In genomic region chr19:36214388-36215275, GRCh38 we compare ENCODE assay signal across 8 cellular contexts. TPM values are rescaled to one million over a fixed set of nuclear protein-coding genes. Genes with fewer than 3 reads are reported as not detected.
DNase-seq lines count a peak whose midpoint lies in the region; ATAC-seq, FAIRE-seq and TF ChIP-seq lines count a peak whose summit lies in the region.

ZNF146 (plus strand) TSS chr19:36215106; CDS start chr19:36236441, 21,335 bp downstream.
ZNF565 (minus strand) TSS chr19:36214665; CDS start chr19:36201985, 12,680 bp downstream.

- H3K9me3 ChIP-seq in H1 (ENCODE audit: insufficient read depth in 2 of 2, low read depth in 1 of 2, low read length in 1 of 2): no peaks in the 10 kb centered on the region

- H3K27me3 ChIP-seq in H1 (replicated peaks in 1 of 4; ENCODE audit: control insufficient read depth in 3 of 4, extremely low read depth in 1 of 4, insufficient read depth in 3 of 4, low read length in 3 of 4): no peaks in the 10 kb centered on the region

- no peak for FAIRE-seq in H1 (lab: Jason Lieb, UNC)

- ATAC-seq in GM21360 (IDR thresholded peaks at IDR 0.05; ENCODE audit: unreplicated experiment): peak; percentile 85

- TF ChIP-seq RAD21 in H1 (IDR thresholded peaks at IDR 0.05 in 1 of 2, conservative IDR thresholded peaks at IDR 0.05 in 1 of 2; ENCODE audit: low read depth in 2 of 2, low read length in 2 of 2): no peak

- H3K27ac ChIP-seq in H1 (ENCODE audit: low read depth, low read length): peak within 1 kb of the TSS; percentile 97

- H3K4ac ChIP-seq in H1 (replicated peaks; ENCODE audit: insufficient read length, low read depth, low read length): peak within 1 kb of the TSS; percentile 88

- TF ChIP-seq CTCF in H1 (IDR thresholded peaks at IDR 0.05; ENCODE audit: control extremely low read depth in 1 of 3, insufficient read depth in 1 of 3, low read depth in 1 of 3, low read length in 3 of 3): no peak

- H4K91ac ChIP-seq in H1 (replicated peaks; ENCODE audit: insufficient read length, low read length): peak within 1 kb of the TSS; percentile 98

- peaks cover 7% of the 10 kb centered on the region for H3K23me2 ChIP-seq in H1 (ENCODE audit: low read depth, low read length)

- H3K36me3 ChIP-seq in H1 (ENCODE audit: control insufficient read depth in 2 of 4, insufficient read depth in 4 of 4, low read length in 3 of 4): peaks cover 0 to 12% (median 0%) of the 10 kb centered on the region in 4 experiments; a peak in 3 of 8 replicates

- peak within 1 kb of the TSS; percentile 1 for H3K23ac ChIP-seq in H1 (ENCODE audit: insufficient read length)

- peak within 1 kb of the TSS; percentile 99 to 100 for H3K4me2 ChIP-seq in H1 (ENCODE audit: insufficient read depth in 1 of 2, low read depth in 2 of 2, low read length in 2 of 2)

- H4K8ac ChIP-seq in H1 (ENCODE audit: extremely low read depth, insufficient read depth, low read length): peak within 1 kb of the TSS; percentile 100

- peak; percentile 98 for DNase-seq in COR-L47 (lab: John Stamatoyannopoulos, UW)
- DNase-seq in HS-5 (ENCODE audit: low read depth): peak; percentile 95
- peak; percentile 81 for DNase-seq in NK-92 (lab: John Stamatoyannopoulos, UW; ENCODE audit: unreplicated experiment)
- peak; percentile 97 for DNase-seq in activated CD8-positive, alpha-beta memory T cell treated with anti-CD3 and anti-CD28 coated beads for 24 hours
- DNase-seq in H1 (ENCODE audit: low read depth in 1 of 2, low spot score in 2 of 2): peak; percentile 91 to 95
- peak; percentile 99 for DNase-seq in medulla oblongata (ENCODE audit: extremely low spot score)
- peak; percentile 94 to 97 (median 97) for DNase-seq in stimulated activated CD4-positive, alpha-beta T cell treated with anti-CD3 and anti-CD28 coated beads, TNF-alpha, amount 100 ng/mL, for 48 hours (ENCODE audit: low read depth in 3 of 3)

- H3K4me3 ChIP-seq in H1 (ENCODE audit: extremely low read depth in 1 of 4, insufficient read depth in 2 of 4, low read depth in 3 of 4, low read length in 4 of 4): peak within 1 kb of the TSS; percentile 85 to 92 (median 90)

- H2BK5ac ChIP-seq in H1 (ENCODE audit: low read depth, low read length): peak within 1 kb of the TSS; percentile 99

- H4K5ac ChIP-seq in H1 (ENCODE audit: insufficient read length, low read depth, low read length): peak within 1 kb of the TSS; percentile 99

- peak within 1 kb of the TSS; percentile 99 for H3K18ac ChIP-seq in H1 (ENCODE audit: extremely low read depth, low read length)

- H2BK15ac ChIP-seq in H1 (ENCODE audit: low read length): peak within 1 kb of the TSS; percentile 98

- H2AK5ac ChIP-seq in H1 (ENCODE audit: low read depth, low read length): peak within 1 kb of the TSS; percentile 98

- H2BK120ac ChIP-seq in H1 (replicated peaks; ENCODE audit: low read depth, low read length): peak within 1 kb of the TSS; percentile 98

- H3K56ac ChIP-seq in H1 (replicated peaks; ENCODE audit: insufficient read length, low read depth, low read length): peak within 1 kb of the TSS; percentile 97

- peaks cover 22 to 53% of the 10 kb centered on the region in 2 experiments for H3K79me2 ChIP-seq in H1 (ENCODE audit: control insufficient read depth in 1 of 2, insufficient read depth in 2 of 2, low read length in 2 of 2)

- H3K9ac ChIP-seq in H1 (replicated peaks in 1 of 4; ENCODE audit: extremely low read depth in 1 of 4, low read depth in 3 of 4, low read length in 3 of 4): peak within 1 kb of the TSS; percentile 97 to 100 (median 99)

- 0% methylated on average over 72 of the region's 73 CpGs; no CpG with 5 or more reads in 1 of the 2 experiments for WGBS in H1 (ENCODE audit: extremely low coverage in 1 of 2, insufficient coverage in 1 of 2, insufficient read length in 1 of 2, insufficient replicate concordance in 2 of 2, low coverage in 1 of 2, low lambda C conversion rate in 2 of 2, missing lambda C conversion rate in 1 of 2), 2 experiments

- H3K79me1 ChIP-seq in H1 (ENCODE audit: low read depth, low read length): peaks cover 8% of the 10 kb centered on the region

- POLR2A ChIA-PET in H1 (lab: Charles Lee; ENCODE audit: partially characterized antibody): interaction anchor here (0.6 to 4.6 kb wide), 32 partner anchors 8 to 1226 kb away, joined by 3 to 23 read pairs (median 4); partner anchors contain the start of genes CAPNS1, OVOL3, POLR2I and ZNF260

- H2BK20ac ChIP-seq in H1 (ENCODE audit: low read length): peak within 1 kb of the TSS; percentile 75; the same call in 1 of the 2 replicates

- peak within 1 kb of the TSS; percentile 98 for H2AFZ ChIP-seq in H1 (ENCODE audit: low read length)

- H4K20me1 ChIP-seq in H1 (replicated peaks in 1 of 2; ENCODE audit: control insufficient read depth in 1 of 2, insufficient read depth in 2 of 2, low read length in 2 of 2): no peaks in the 10 kb centered on the region

- peak; percentile 74 to 93; a peak in 2 of 3 replicates for TF ChIP-seq POLR2A in H1 (IDR thresholded peaks at IDR 0.05; ENCODE audit: control extremely low read depth in 1 of 2, low read depth in 2 of 2, low read length in 2 of 2)

- TF ChIP-seq EP300 in H1 (IDR thresholded peaks at IDR 0.05; ENCODE audit: borderline replicate concordance in 1 of 2, low read depth in 2 of 2, low read length in 2 of 2): 0 out of 3 replicates have a peak, but pooled peaks of 1 of the 2 experiments have one; percentile 6

- H3K14ac ChIP-seq in H1 (ENCODE audit: insufficient read length): peak within 1 kb of the TSS; percentile 99

- H3K4me1 ChIP-seq in H1 (replicated peaks in 1 of 4; ENCODE audit: control insufficient read depth in 3 of 4, insufficient read depth in 4 of 4, low read length in 3 of 4): peaks cover 0 to 6% (median 2%) of the 10 kb centered on the region in 4 experiments; a peak in 5 of 7 replicates

- peak within 1 kb of the TSS; percentile 99 for H2BK12ac ChIP-seq in H1 (ENCODE audit: low read depth, low read length)

- CTCF ChIA-PET in H1 (lab: Charles Lee; ENCODE audit: partially characterized antibody): interaction anchor here (0.7 to 2.0 kb wide), 4 partner anchors 19 to 333 kb away, joined by 3 to 8 read pairs (median 4); no protein-coding TSS in a partner anchor

TF ChIP-seq in H1, 55 proteins besides CTCF, POLR2A, EP300 and RAD21 (continues in another document):
- peak; percentile 84 for TF ChIP-seq KDM4A (IDR thresholded peaks at IDR 0.05; ENCODE audit: low read depth, low read length, severe bottlenecking)
- peak; percentile 96 for TF ChIP-seq TAF1 (IDR thresholded peaks at IDR 0.05; ENCODE audit: low read depth, low read length)
- 0 out of 4 replicates have a peak, but pooled peaks of 1 of the 2 experiments have one; percentile 72 for TF ChIP-seq HDAC2 (IDR thresholded peaks at IDR 0.05; ENCODE audit: borderline replicate concordance in 1 of 2, low read depth in 2 of 2, low read length in 2 of 2)
- peak; percentile 16 for TF ChIP-seq SAP30 (IDR thresholded peaks at IDR 0.05; ENCODE audit: insufficient read depth, insufficient replicate concordance, low read length)
- TF ChIP-seq SP1 (IDR thresholded peaks at IDR 0.05; ENCODE audit: low read depth, low read length): 0 out of 2 replicates have a peak, but pooled peaks have one; percentile 28
- no peak for TF ChIP-seq RNF2 (IDR thresholded peaks at IDR 0.05; ENCODE audit: borderline replicate concordance, low read depth, low read length, missing control alignments, poor library complexity, severe bottlenecking)
- TF ChIP-seq E2F6 (IDR thresholded peaks at IDR 0.05): peak; percentile 78
- TF ChIP-seq JUND (IDR thresholded peaks at IDR 0.05; ENCODE audit: low read length): 0 out of 2 replicates have a peak, but pooled peaks have one; percentile 26
- peak; percentile 77 for TF ChIP-seq ASH2L (IDR thresholded peaks at IDR 0.05; ENCODE audit: low read length)
- TF ChIP-seq SUZ12 (IDR thresholded peaks at IDR 0.05; ENCODE audit: low read length): no peak
- TF ChIP-seq PHF8 (conservative IDR thresholded peaks at IDR 0.05; ENCODE audit: low read depth, low read length): peak; percentile 93
- no peak for TF ChIP-seq HDAC6 (IDR thresholded peaks at IDR 0.05; ENCODE audit: low read depth, low read length)
- peak; percentile 67 for TF ChIP-seq YY1 (IDR thresholded peaks at IDR 0.05; ENCODE audit: low read depth, low read length)
- peak; percentile 53 for TF ChIP-seq SIX5 (IDR thresholded peaks at IDR 0.05; ENCODE audit: low read depth, low read length)
- peak; percentile 83 for TF ChIP-seq NRF1 (IDR thresholded peaks at IDR 0.05; ENCODE audit: low read depth, low read length)
- peak; percentile 40 to 64; a peak in 2 of 4 replicates for TF ChIP-seq SIN3A (conservative IDR thresholded peaks at IDR 0.05 in 1 of 2, IDR thresholded peaks at IDR 0.05 in 1 of 2; ENCODE audit: low read depth in 1 of 2, low read length in 2 of 2)
- 0 out of 2 replicates have a peak, but pooled peaks have one; percentile 7 for TF ChIP-seq BACH1 (IDR thresholded peaks at IDR 0.05; ENCODE audit: low read length)

RNA-seq across cellular contexts. Expression of gene ZNF146, which starts in this region (rescaled TPM):
- total RNA-seq in H1 (2021; fragmentation: NEBNext Ultra II Directional; extraction: Animal tissue kit (Norgen Biotek cat#: 25700)): 154 and 161 TPM in 2 replicates
- 18.8 and 27.0 TPM in 2 replicates for polyA plus RNA-seq in H1 (2011; rRNA removed)
- 67.9 TPM for polyA plus RNA-seq in H1 (2011; cell fraction: cytosol; rRNA removed)
- polyA plus RNA-seq in H1 (2011; cell fraction: nucleus; rRNA removed): 29.6 TPM
- 74.1 to 160 TPM (median 94.5 TPM) in 4 replicates for polyA plus RNA-seq in H1 (2012, experiment 1 of 2)
- 6.1 TPM for polyA plus RNA-seq in H1 (2012, experiment 2 of 2)
- 106 TPM for polyA plus RNA-seq in H1 (2013, experiment 1 of 2)
- 101 TPM for polyA plus RNA-seq in H1 (2013, experiment 2 of 2)
- 68.0 and 109 TPM in 2 replicates for polyA minus RNA-seq in H1 (2011; rRNA and poly(A)+ RNA removed)
- polyA minus RNA-seq in H1 (2011; cell fraction: cytosol; rRNA and poly(A)+ RNA removed): 59.6 TPM
- polyA minus RNA-seq in H1 (2011; cell fraction: nucleus; rRNA and poly(A)+ RNA removed): 159 TPM

RNA-seq across cellular contexts. Expression of gene ZNF565, which starts in this region (rescaled TPM):
- 2.7 and 3.1 TPM in 2 replicates for total RNA-seq in H1 (2021; fragmentation: NEBNext Ultra II Directional; extraction: Animal tissue kit (Norgen Biotek cat#: 25700))
- 0.42 and 0.89 TPM in 2 replicates for polyA plus RNA-seq in H1 (2011; rRNA removed)
- polyA plus RNA-seq in H1 (2011; cell fraction: cytosol; rRNA removed): 1.3 TPM
- 0.76 TPM for polyA plus RNA-seq in H1 (2011; cell fraction: nucleus; rRNA removed)
- polyA plus RNA-seq in H1 (2012, experiment 1 of 2): 1.8 to 2.5 TPM (median 2.2 TPM) in 4 replicates
- polyA plus RNA-seq in H1 (2012, experiment 2 of 2): 0.41 TPM
- polyA plus RNA-seq in H1 (2013, experiment 1 of 2): 1.4 TPM
- 1.6 TPM for polyA plus RNA-seq in H1 (2013, experiment 2 of 2)
- 2.3 and 3.0 TPM in 2 replicates for polyA minus RNA-seq in H1 (2011; rRNA and poly(A)+ RNA removed)
- polyA minus RNA-seq in H1 (2011; cell fraction: cytosol; rRNA and poly(A)+ RNA removed): 2.3 TPM
- polyA minus RNA-seq in H1 (2011; cell fraction: nucleus; rRNA and poly(A)+ RNA removed): 2.4 TPM

Comparison
In these comparisons a context has a peak if more than half of its experiments do, and no peak if none do; other contexts are left out.
1. Peak in every context shown above with its lines: DNase-seq, ATAC-seq, H3K4me3 ChIP-seq and H3K27ac ChIP-seq.